In the genomic region with DNA sequence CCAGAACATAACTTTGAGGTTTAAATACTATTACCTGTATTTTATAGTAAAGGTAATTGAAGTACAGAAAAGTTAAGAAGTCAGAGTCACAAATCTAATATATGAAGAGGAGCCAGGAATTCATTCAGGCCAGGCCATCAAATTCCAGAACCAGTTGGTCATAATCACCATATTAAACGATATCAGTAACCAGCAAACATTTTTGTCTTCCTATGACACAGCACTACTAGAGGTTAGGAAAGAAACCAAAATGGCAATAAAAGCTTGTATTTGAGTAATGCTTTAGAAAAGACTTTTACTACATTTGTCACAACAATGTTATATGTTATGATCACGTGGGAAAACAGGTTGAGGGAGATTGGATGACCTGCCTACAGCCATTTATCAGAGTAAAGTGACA, we compare ENCODE assay signal across 15 cellular contexts.
DNase-seq lines count a peak whose midpoint lies in the region; ATAC-seq and TF ChIP-seq lines count a peak whose summit lies in the region.
"Had no signal": no experiment of that assay in that cellular context is flagged by ENCODE, and none has a peak within 500 bp of the region (broad histone marks: within the 10 kb centered on the region; RNA-seq: fewer than 3 reads in every experiment).

No MANE protein-coding gene starts in this region.

- H3K4me3 ChIP-seq in AG09309 (ENCODE audit: control insufficient read depth, low read depth, low read length), result no peak overlapping the region
- H3K4me3 ChIP-seq: tibial nerve had no signal

- no peak for TF ChIP-seq CTCF in AG09309 (IDR thresholded peaks at IDR 0.05; ENCODE audit: control insufficient read depth, insufficient read depth, low read depth, low read length, missing control alignments)

- intact Hi-C loops in left colon (cut with DNase I, micrococcal nuclease), result no loop called here

- DNase-seq in AG09309 (ENCODE audit: low read depth) (peak; percentile 44), GM04503 (ENCODE audit: low read depth) (peak; percentile 69), amniotic stem cell (lab: John Stamatoyannopoulos, UW) (peak; percentile 4), iris pigment epithelial cell (ENCODE audit: low read depth) (peak; percentile 67), SKM-1 (lab: John Stamatoyannopoulos, UW; ENCODE audit: unreplicated experiment) (no peak), anterior cingulate cortex (lab: John Stamatoyannopoulos, UW) (no peak), left colon (no peak)
- DNase-seq: activated B cell treated with CpG ODN at 0.5 μM for 24 hours; activated CD8-positive, alpha-beta T cell treated with anti-CD3 and anti-CD28 coated beads, Interleukin-2, amount 10 ng/mL, durations not matched to agents 7 days and 5 days; naive thymus-derived CD8-positive, alpha-beta T cell; NCI-H2029; T-helper 2 cell had no signal

- no peak for ATAC-seq in HG03159 (IDR thresholded peaks at IDR 0.05; ENCODE audit: unreplicated experiment)
- ATAC-seq in left colon, result no peak
- ATAC-seq: activated CD8-positive, alpha-beta T cell treated with anti-CD3 and anti-CD28 coated beads, Interleukin-2, amount 10 ng/mL, durations not matched to agents 7 days and 5 days; naive thymus-derived CD8-positive, alpha-beta T cell; stimulated activated memory B cell treated with anti-CD40 and anti-IgM and Interleukin-4, amounts not matched to agents 10 μg/mL and 1 μg/mL and 100 μg/mL, for 72 hours had no signal

Comparison
In these comparisons a context has a peak if more than half of its experiments do, and no peak if none do; other contexts are left out.
1. DNase-seq: peak in AG09309 (single experiment), GM04503 (single experiment), amniotic stem cell (single experiment) and iris pigment epithelial cell (single experiment); none in SKM-1 (single experiment), anterior cingulate cortex (0 of 58) and left colon (0 of 2).